In genomic region chr9:27701664-27702063, GRCh38 we compare ENCODE assay signal across 12 cellular contexts.
A peak's percentile ranks its signal among the peaks of the same experiment; 100 is the strongest.
DNase-seq lines count a peak whose midpoint lies in the region; ATAC-seq and TF ChIP-seq lines count a peak whose summit lies in the region.
"Had no signal": no experiment of that assay in that cellular context is flagged by ENCODE, and none has a peak within 500 bp of the region (broad histone marks: within the 10 kb centered on the region; RNA-seq: fewer than 3 reads in every experiment).

No MANE protein-coding gene starts in this region.

- intact Hi-C loops in A673 (cut with micrococcal nuclease; ENCODE audit: unreplicated experiment) = no loop called here
- intact Hi-C loops in mucosa of descending colon (cut with DNase I, micrococcal nuclease) = no loop called here
- intact Hi-C loops in dorsolateral prefrontal cortex (cut with DNase I) = no loop called here

- H3K27me3 ChIP-seq in A673 (replicated peaks; ENCODE audit: insufficient read depth, low read depth, low read length, poor library complexity) (peaks cover 3% of the 10 kb centered on the region), dorsolateral prefrontal cortex (no peaks in the 10 kb centered on the region)
- H3K27me3 ChIP-seq: body of pancreas had no signal

- H3K4me1 ChIP-seq in A673 (ENCODE audit: insufficient read depth, low read length, poor library complexity, severe bottlenecking) (no peaks in the 10 kb centered on the region), mucosa of descending colon (ENCODE audit: low read depth) (no peaks in the 10 kb centered on the region)
- H3K4me1 ChIP-seq: body of pancreas had no signal

- CTCF ChIA-PET in A673 (lab: Charles Lee) = no interaction called here

- in situ Hi-C loops in astrocyte of the spinal cord (cut with HindIII; ENCODE audit: low sequenced_read_pairs) = no loop called here

- TF ChIP-seq CTCF in A673 (conservative IDR thresholded peaks at IDR 0.05; ENCODE audit: low read depth, low read length) (no peak), astrocyte of the spinal cord (IDR thresholded peaks at IDR 0.05; ENCODE audit: low read depth, low read length) (no peak), mucosa of descending colon (IDR thresholded peaks at IDR 0.05) (no peak), dorsolateral prefrontal cortex (IDR thresholded peaks at IDR 0.05 in 54 of 56, conservative IDR thresholded peaks at IDR 0.05 in 2 of 56; ENCODE audit: low read depth in 1 of 56, partially characterized antibody in 56 of 56) (no peak)

- peak; percentile 41 for DNase-seq in A673 (ENCODE audit: low spot score)
- DNase-seq in MV-4-11 (lab: John Stamatoyannopoulos, UW) = peak; percentile 97
- peak; percentile 66 for DNase-seq in astrocyte of the spinal cord (ENCODE audit: low read depth, low spot score)
- DNase-seq in mucosa of descending colon = peak in 1 of 3 donors; percentile 34
- DNase-seq in dorsolateral prefrontal cortex = no peak
- no peak for DNase-seq in activated gamma-delta T cell (lab: John Stamatoyannopoulos, UW)
- no peak for DNase-seq in DMS53 (lab: John Stamatoyannopoulos, UW)
- no peak for DNase-seq in SW 1271 (lab: John Stamatoyannopoulos, UW)
- DNase-seq: naive B cell; stimulated activated CD4-positive, alpha-beta T cell treated with anti-CD3 and anti-CD28 coated beads, Interleukin-12 subunit alpha, Interleukin-12 subunit beta, amount 100 ng/mL, for 4 hours; stimulated activated CD8-positive, alpha-beta memory T cell treated with anti-CD3 and anti-CD28 coated beads, Interleukin-4, amount 100 ng/mL, for 48 hours had no signal

- no peaks in the 10 kb centered on the region for H3K9me3 ChIP-seq in A673 (ENCODE audit: low read depth, low read length, poor library complexity, severe bottlenecking)
- H3K9me3 ChIP-seq in mucosa of descending colon = no peaks in the 10 kb centered on the region
- H3K9me3 ChIP-seq: body of pancreas had no signal

- POLR2A ChIA-PET in A673 (lab: Charles Lee; ENCODE audit: low non-redundant PET) = no interaction called here

- no peak overlapping the region for H3K27ac ChIP-seq in A673 (ENCODE audit: low read depth, low read length, poor library complexity, severe bottlenecking)
- H3K27ac ChIP-seq in dorsolateral prefrontal cortex = no peak overlapping the region

- no peak overlapping the region for H3K4me3 ChIP-seq in A673 (ENCODE audit: low read depth, low read length, poor library complexity, severe bottlenecking)
- no peak overlapping the region for H3K4me3 ChIP-seq in astrocyte of the spinal cord (ENCODE audit: low read depth, low read length)
- H3K4me3 ChIP-seq in mucosa of descending colon = no peak overlapping the region
- H3K4me3 ChIP-seq in dorsolateral prefrontal cortex = no peak overlapping the region
- H3K4me3 ChIP-seq: body of pancreas had no signal

- ATAC-seq in mucosa of descending colon = peak; percentile 52
- ATAC-seq: body of pancreas had no signal

- BruUV-seq in A673 (replicated peaks; lab: Mats Ljungman, UMichigan) = no TSS peak

- H3K36me3 ChIP-seq in A673 (ENCODE audit: insufficient read depth, low read length, poor library complexity, severe bottlenecking) (no peaks in the 10 kb centered on the region), mucosa of descending colon (ENCODE audit: low read depth) (no peaks in the 10 kb centered on the region)

Comparison
In these comparisons a context has a peak if more than half of its experiments do, and no peak if none do; other contexts are left out.
1. DNase-seq: peak in A673 (single experiment), MV-4-11 (single experiment) and astrocyte of the spinal cord (single experiment); none in dorsolateral prefrontal cortex (0 of 10), activated gamma-delta T cell (single experiment), DMS53 (single experiment) and SW 1271 (0 of 2).